ENCODE assay signal across 31 cellular contexts in the genomic region with DNA sequence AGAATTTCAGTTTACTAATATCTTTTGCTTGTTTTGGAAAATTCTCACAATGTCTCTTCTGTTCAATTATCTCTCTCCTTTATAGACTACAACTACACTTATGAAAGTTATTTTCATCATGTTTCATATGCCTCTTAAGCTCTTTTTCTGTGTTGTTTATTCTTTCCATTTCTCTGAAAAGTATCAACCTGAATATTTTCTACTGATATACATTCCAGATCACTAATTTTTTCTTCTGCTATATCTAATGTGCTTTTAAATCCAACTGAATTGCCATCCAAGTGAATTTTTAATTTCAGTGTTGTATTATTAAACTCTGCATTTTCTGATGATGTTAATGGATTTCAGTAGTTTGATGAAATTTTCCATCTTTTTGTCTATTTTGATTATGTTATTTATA.
"Had no signal": no experiment of that assay in that cellular context is flagged by ENCODE, and none has a peak within 500 bp of the region (broad histone marks: within the 10 kb centered on the region; RNA-seq: fewer than 3 reads in every experiment).

No MANE protein-coding gene starts in this region.

- H3K4me1 Mint-ChIP-seq: natural killer cell; stimulated activated memory B cell treated with anti-CD40 and anti-IgM and Interleukin-4, amounts not matched to agents 10 μg/mL and 1 μg/mL and 100 μg/mL, for 72 hours; stimulated activated naive CD8-positive, alpha-beta T cell treated with anti-CD3 and anti-CD28 coated beads, Interleukin-15, amount 100 ng/mL, for 72 hours had no signal

- DNase-seq: natural killer cell; occipital lobe; ovary; posterior cingulate gyrus; psoas muscle; right cardiac atrium; right lobe of liver; sigmoid colon; spleen; stimulated activated CD4-positive, alpha-beta T cell treated with anti-CD3 and anti-CD28 coated beads, Interleukin-12 subunit alpha, Interleukin-12 subunit beta, amount 100 ng/mL, for 4 hours; stimulated activated CD4-positive, alpha-beta T cell treated with anti-CD3 and anti-CD28 coated beads, Interleukin-1b, Interleukin-23, amount 100 ng/mL, for 48 hours; stimulated activated CD4-positive, alpha-beta T cell treated with anti-CD3 and anti-CD28 coated beads, Interleukin-4, amount 100 ng/mL, for 1 hour; stimulated activated CD4-positive, alpha-beta T cell treated with anti-CD3 and anti-CD28 coated beads, Interleukin-4, amount 100 ng/mL, for 4 hours; stimulated activated CD8-positive, alpha-beta memory T cell treated with anti-CD3 and anti-CD28 coated beads, Interleukin-4, amount 100 ng/mL, for 48 hours; stimulated activated naive CD4-positive, alpha-beta T cell; stimulated activated naive CD8-positive, alpha-beta T cell treated with anti-CD3 and anti-CD28 coated beads, Interleukin-15, amount 100 ng/mL, for 72 hours; stimulated activated naive CD8-positive, alpha-beta T cell treated with anti-CD3 and anti-CD28 coated beads, Interleukin-15, Interleukin-2, amounts not matched to agents 100 U/mL and 50 U/mL, for 24 hours; substantia nigra; testis; tibial artery; transverse colon; upper lobe of right lung; uterus had no signal

- H3K27ac ChIP-seq: neural progenitor cell, ovary, parathyroid adenoma, psoas muscle, right lobe of liver, sigmoid colon, spleen, suprapubic skin, tibial artery, transverse colon, upper lobe of right lung, uterus had no signal

- H3K36me3 ChIP-seq: neural progenitor cell, ovary, right lobe of liver, sigmoid colon, spleen, suprapubic skin, tibial artery, transverse colon, upper lobe of right lung, uterus had no signal

- ATAC-seq: natural killer cell; psoas muscle; right cardiac atrium; right lobe of liver; stimulated activated memory B cell treated with anti-CD40 and anti-IgM and Interleukin-4, amounts not matched to agents 10 μg/mL and 1 μg/mL and 100 μg/mL, for 72 hours; stimulated activated naive CD8-positive, alpha-beta T cell treated with anti-CD3 and anti-CD28 coated beads, Interleukin-15, amount 100 ng/mL, for 72 hours; stimulated activated naive CD8-positive, alpha-beta T cell treated with anti-CD3 and anti-CD28 coated beads, Interleukin-15, Interleukin-2, amounts not matched to agents 100 U/mL and 50 U/mL, for 24 hours; upper lobe of right lung had no signal

- H3K9ac ChIP-seq: neural progenitor cell, parathyroid adenoma had no signal

- H3K27ac Mint-ChIP-seq: natural killer cell; neural progenitor cell; progenitor cell of endocrine pancreas; stimulated activated memory B cell treated with anti-CD40 and anti-IgM and Interleukin-4, amounts not matched to agents 10 μg/mL and 1 μg/mL and 100 μg/mL, for 72 hours; stimulated activated naive CD8-positive, alpha-beta T cell treated with anti-CD3 and anti-CD28 coated beads, Interleukin-15, amount 100 ng/mL, for 72 hours; type B pancreatic cell had no signal

- H3K4me1 ChIP-seq: neural progenitor cell, parathyroid adenoma, psoas muscle, right lobe of liver, spleen, transverse colon, upper lobe of right lung, uterus had no signal

- H3K9me3 ChIP-seq: ovary, right lobe of liver, suprapubic skin, testis, upper lobe of right lung, uterus had no signal

- H3K4me3 ChIP-seq: neural progenitor cell, ovary, psoas muscle, right lobe of liver, sigmoid colon, smooth muscle cell, spleen, suprapubic skin, testis, tibial artery, transverse colon, upper lobe of right lung, uterus had no signal

- H3K36me3 Mint-ChIP-seq: neural progenitor cell; stimulated activated memory B cell treated with anti-CD40 and anti-IgM and Interleukin-4, amounts not matched to agents 10 μg/mL and 1 μg/mL and 100 μg/mL, for 72 hours; type B pancreatic cell had no signal

- H3K4me3 Mint-ChIP-seq: natural killer cell; nephron; neural progenitor cell; stimulated activated memory B cell treated with anti-CD40 and anti-IgM and Interleukin-4, amounts not matched to agents 10 μg/mL and 1 μg/mL and 100 μg/mL, for 72 hours; stimulated activated naive CD8-positive, alpha-beta T cell treated with anti-CD3 and anti-CD28 coated beads, Interleukin-15, amount 100 ng/mL, for 72 hours; type B pancreatic cell had no signal

- H3K27me3 Mint-ChIP-seq: progenitor cell of endocrine pancreas had no signal
